1 cellular context compared by ENCODE assay signal in the genomic region with DNA sequence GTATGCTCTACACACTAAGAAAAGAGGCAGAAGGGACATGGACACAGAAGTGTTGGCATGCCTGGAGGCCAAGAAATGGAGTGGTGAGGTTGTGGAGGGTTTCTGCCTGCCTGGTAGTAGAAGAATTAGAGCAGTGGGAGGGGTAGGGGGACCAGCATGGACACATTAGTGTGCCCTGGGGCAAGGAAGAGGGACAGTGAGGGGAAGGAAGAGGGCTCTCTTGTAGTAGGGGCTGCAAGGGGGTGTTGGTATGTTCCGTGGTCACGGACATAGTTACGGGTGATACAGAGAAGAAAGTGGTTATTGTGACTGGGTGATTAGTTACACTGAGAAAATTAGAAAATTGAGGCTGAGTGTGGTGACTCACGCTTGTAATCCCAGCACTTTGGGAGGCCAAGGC.
TF ChIP-seq lines count a peak whose summit lies in the region.

No MANE protein-coding gene starts in this region.

TF ChIP-seq in K562, 482 proteins besides CTCF, POLR2A, EP300 and RAD21:
- TF ChIP-seq ZC3H4 (CRISPR knock-in tag; IDR thresholded peaks at IDR 0.05; ENCODE audit: borderline replicate concordance) (no peak), CEBPG (CRISPR knock-in tag; IDR thresholded peaks at IDR 0.05) (peak; percentile 8; the same call in 1 of the 2 replicates), CEBPG (tag; conservative IDR thresholded peaks at IDR 0.05 in 1 of 2, IDR thresholded peaks at IDR 0.05 in 1 of 2) (no peak)
